ENCODE assay signal across 25 cellular contexts in genomic region chr14:36844443-36844842, GRCh38.
"Had no signal": no experiment of that assay in that cellular context is flagged by ENCODE, and none has a peak within 500 bp of the region (broad histone marks: within the 10 kb centered on the region; RNA-seq: fewer than 3 reads in every experiment).

No MANE protein-coding gene starts in this region.

- H3K27ac ChIP-seq: adrenal gland, KMS-11, SK-N-MC, VCaP had no signal

- H3K36me3 ChIP-seq: adrenal gland, MG63 had no signal

- DNase-seq: activated CD4-positive, alpha-beta memory T cell treated with anti-CD3 and anti-CD28 coated beads, Interleukin-2, amount 10 ng/mL, durations not matched to agents 7 days and 5 days; activated CD4-positive, alpha-beta T cell treated with anti-CD3 and anti-CD28 coated beads for 36 hours; activated CD4-positive, alpha-beta T cell treated with anti-CD3 and anti-CD28 coated beads, Interleukin-2, amount 50 U/mL, for 1 hour; activated gamma-delta T cell; activated naive CD4-positive, alpha-beta T cell treated with anti-CD3 and anti-CD28 coated beads for 36 hours; activated naive CD8-positive, alpha-beta T cell treated with anti-CD3 and anti-CD28 coated beads, Interleukin-2, amount 10 ng/mL, durations not matched to agents 7 days and 5 days; activated T-cell treated with anti-CD3 and anti-CD28 coated beads for 4 hours; activated T-cell treated with anti-CD3 and anti-CD28 coated beads, Interleukin-2, amount 50 U/mL, for 48 hours; adrenal gland; anterior cingulate cortex; cerebellar nuclear complex; MG63; MV-4-11; NCI-H1092 treated with DMSO at 0.1 percent for 48 hours; NCI-H2029; NCI-H2107; NCI-H524; NCI-H748 treated with DMSO at 0.1 percent for 48 hours; T-cell; T-helper 2 cell; T1000 had no signal

- ATAC-seq: activated CD4-positive, alpha-beta T cell treated with anti-CD3 and anti-CD28 coated beads for 36 hours; activated T-helper 17 cell treated with anti-CD3 and anti-CD28 coated beads, Interleukin-2, amount 50 U/mL, for 72 hours; T-cell had no signal

- H3K9ac ChIP-seq: KMS-11 had no signal

- H3K4me2 ChIP-seq: KMS-11 had no signal

- H3K27me3 ChIP-seq: MG63 had no signal

- H3K4me1 ChIP-seq: adrenal gland had no signal

- H3K9me3 ChIP-seq: adrenal gland, MG63 had no signal

- H3K4me3 ChIP-seq: adrenal gland, MG63, SK-N-MC had no signal
